In the genomic region with DNA sequence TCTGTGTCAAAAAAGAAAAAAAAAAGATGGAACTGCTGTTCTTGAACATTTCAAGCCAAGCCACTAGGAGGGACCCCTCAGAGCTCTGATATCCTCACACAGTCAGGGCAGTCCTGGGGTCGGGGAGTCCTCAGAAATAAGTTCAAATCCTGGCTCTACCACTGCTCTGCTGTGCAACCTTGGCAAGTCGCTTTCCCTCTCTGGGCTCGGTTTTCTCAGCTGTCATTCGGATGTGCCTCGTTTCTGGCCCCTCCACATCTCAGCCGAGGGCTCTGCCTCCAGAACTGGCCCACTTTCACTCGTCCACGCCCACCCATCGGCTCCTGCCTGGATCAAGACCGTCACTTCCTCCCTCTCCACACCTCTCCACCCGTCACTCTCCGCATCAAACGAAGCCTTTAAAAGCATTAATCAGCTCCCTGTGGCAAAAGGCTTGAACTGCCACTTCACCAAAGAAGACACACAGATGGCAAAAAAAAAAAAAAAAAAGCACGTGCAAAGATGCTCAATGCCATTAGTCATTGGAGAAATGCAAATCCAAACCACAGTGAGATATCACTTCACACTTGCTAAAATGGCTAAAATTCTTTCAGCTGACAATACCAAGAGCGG, we compare ENCODE assay signal across 21 cellular contexts. TPM values are rescaled to one million over a fixed set of nuclear protein-coding genes. Genes with fewer than 3 reads are reported as not detected.
DNase-seq lines count a peak whose midpoint lies in the region; ATAC-seq and TF ChIP-seq lines count a peak whose summit lies in the region.
"Had no signal": no experiment of that assay in that cellular context is flagged by ENCODE, and none has a peak within 500 bp of the region (broad histone marks: within the 10 kb centered on the region; RNA-seq: fewer than 3 reads in every experiment).

No MANE protein-coding gene starts in this region.

- H3K27me3 ChIP-seq in psoas muscle (ENCODE audit: insufficient read depth in 3 of 3, low read length in 2 of 3), result peaks cover 0 to 41% (median 5%) of the 10 kb centered on the region in 3 donors

- no peak for TF ChIP-seq CTCF in HEK293 (tag by site-specific recombination; IDR thresholded peaks at IDR 0.05)
- TF ChIP-seq CTCF in epithelial cell of esophagus (IDR thresholded peaks at IDR 0.05; ENCODE audit: insufficient read depth, low read depth, low read length, missing control alignments), result no peak
- TF ChIP-seq CTCF in psoas muscle (IDR thresholded peaks at IDR 0.05), result no peak

- intact Hi-C loops in psoas muscle (cut with DNase I), result no loop called here

- ATAC-seq in psoas muscle (no peak), HG03039 (IDR thresholded peaks at IDR 0.05; ENCODE audit: unreplicated experiment) (no peak)
- ATAC-seq: activated CD4-positive, CD25-positive, alpha-beta regulatory T cell treated with anti-CD3 and anti-CD28 coated beads, Interleukin-2, amount 50 U/mL, for 24 hours; left ventricle myocardium superior; stimulated activated effector memory CD8-positive, alpha-beta T cell treated with anti-CD3 and anti-CD28 coated beads, Interleukin-12 subunit alpha, Interleukin-12 subunit beta, amount 100 ng/mL, for 72 hours had no signal

- H3K4me1 ChIP-seq in HEK293 (ENCODE audit: control insufficient read depth, insufficient read depth, low read length) (no peaks in the 10 kb centered on the region), psoas muscle (no peaks in the 10 kb centered on the region)

- H3K9me3 ChIP-seq in HEK293 (ENCODE audit: control insufficient read depth, insufficient read depth, low read depth, low read length) (no peaks in the 10 kb centered on the region), psoas muscle (no peaks in the 10 kb centered on the region)

- H3K27ac ChIP-seq in HEK293 (ENCODE audit: extremely low read depth, low read depth, low read length) (no peak overlapping the region), psoas muscle (no peak overlapping the region)
- H3K27ac ChIP-seq: dorsolateral prefrontal cortex, SK-N-MC had no signal

- POLR2A ChIA-PET in HEK293 (lab: Yijun Ruan, JAX), result interaction anchor here (0.6 kb wide), 1 partner anchor 16 kb away, joined by 5 read pairs; no protein-coding TSS in a partner anchor

- 31 to 36% (median 35%) methylated on average over 14 to 15 of the region's 15 CpGs for WGBS in psoas muscle, 3 donors

- CTCF ChIA-PET in HEK293 (lab: Yijun Ruan, JAX), result interaction anchor here (0.6 kb wide), 1 partner anchor 575 kb away, joined by 5 read pairs; no protein-coding TSS in a partner anchor

- DNase-seq in DMS 273 (lab: John Stamatoyannopoulos, UW; ENCODE audit: unreplicated experiment) (peak; percentile 78), NCI-H226 (peak; percentile 20), epithelial cell of esophagus (ENCODE audit: low read depth) (peak; percentile 10), NCI-H2029 treated with DMSO at 0.1 percent for 48 hours (lab: John Stamatoyannopoulos, UW) (no peak), psoas muscle (no peak), GM03348 (ENCODE audit: low spot score) (no peak)
- DNase-seq: activated CD8-positive, alpha-beta memory T cell treated with anti-CD3 and anti-CD28 coated beads for 24 hours; left ventricle myocardium superior; MV-4-11; occipital lobe had no signal

- no peak overlapping the region for H3K4me3 ChIP-seq in HEK293 (ENCODE audit: low read depth, low read length)
- H3K4me3 ChIP-seq in epithelial cell of esophagus (ENCODE audit: low read length), result no peak overlapping the region
- H3K4me3 ChIP-seq in psoas muscle, result no peak overlapping the region
- H3K4me3 ChIP-seq: dorsolateral prefrontal cortex, SK-N-MC had no signal

- H3K36me3 ChIP-seq in HEK293 (ENCODE audit: control insufficient read depth in 2 of 2, insufficient read depth in 1 of 2, low read length in 2 of 2) (no peaks in the 10 kb centered on the region), psoas muscle (ENCODE audit: insufficient read depth in 1 of 2, low read depth in 1 of 2) (no peaks in the 10 kb centered on the region)

TF ChIP-seq in HEK293, 187 proteins besides CTCF, POLR2A, EP300 and RAD21:
- TF ChIP-seq ZNF768 (tag by site-specific recombination; IDR thresholded peaks at IDR 0.05) (peak; percentile 60; the same call in 1 of the 2 replicates), PRDM1 (tag by site-specific recombination; IDR thresholded peaks at IDR 0.05) (peak; percentile 35; the same call in 1 of the 2 replicates), OVOL3 (tag by site-specific recombination; IDR thresholded peaks at IDR 0.05) (no peak)
TF ChIP-seq in HEK293: peak in this region for 2.

RNA-seq across cellular contexts. Expression of gene ZNRF4, which starts 7.4 kb away (rescaled TPM):
- total RNA-seq in psoas muscle, result not detected
- not detected for polyA plus RNA-seq in psoas muscle
- total RNA-seq: activated T-helper 1 cell treated with anti-CD3 and anti-CD28 coated beads, Interleukin-12 subunit alpha, Interleukin-12 subunit beta, Interleukin-2, Interleukin-4 antibody, amounts not matched to agents 30 ng/mL and 10 ng/mL and 1 ng/mL, durations not matched to agents 14 hours and 24 hours and 36 hours; epithelial cell of proximal tubule; left ventricle myocardium superior; occipital lobe had no signal
- polyA plus RNA-seq: BJ, IgD-negative memory B cell, thymus had no signal

Comparison
In these comparisons a context has a peak if more than half of its experiments do, and no peak if none do; other contexts are left out.
1. DNase-seq: peak in DMS 273 (single experiment), NCI-H226 (single experiment) and epithelial cell of esophagus (single experiment); none in NCI-H2029 treated with DMSO at 0.1 percent for 48 hours (single experiment), psoas muscle (0 of 2) and GM03348 (single experiment).